Comparison of ENCODE assay signal across 8 cellular contexts in genomic region chr13:102598061-102598460, GRCh38. TPM values are rescaled to one million over a fixed set of nuclear protein-coding genes. Genes with fewer than 3 reads are reported as not detected.
DNase-seq lines count a peak whose midpoint lies in the region; ATAC-seq lines count a peak whose summit lies in the region.

No MANE protein-coding gene starts in this region.

- no peak overlapping the region for H3K27ac ChIP-seq in neuronal stem cell (replicated peaks; ENCODE audit: low read length)

- H4K91ac ChIP-seq in neuronal stem cell (ENCODE audit: low read depth, low read length, poor library complexity) = no peak overlapping the region

- H2BK5ac ChIP-seq in neuronal stem cell (ENCODE audit: low read length) = no peak overlapping the region

- H2AFZ ChIP-seq in neuronal stem cell (ENCODE audit: low read length) = no peak overlapping the region

- H2BK120ac ChIP-seq in neuronal stem cell (ENCODE audit: low read depth, low read length) = no peak overlapping the region

- peak; percentile 8 for DNase-seq in Caki2 (ENCODE audit: low read depth)
- peak; percentile 38 for DNase-seq in NAMALWA (ENCODE audit: low spot score)
- DNase-seq in neuronal stem cell (ENCODE audit: low spot score) = no peak
- no peak for DNase-seq in activated effector memory CD4-positive, alpha-beta T cell treated with anti-CD3 and anti-CD28 coated beads, Interleukin-2, amount 50 U/mL, for 16 hours
- no peak for DNase-seq in NCI-H774 (lab: John Stamatoyannopoulos, UW)

- H3K4me2 ChIP-seq in neuronal stem cell (ENCODE audit: insufficient read depth, low read length, poor library complexity, severe bottlenecking) = peak overlapping the region; percentile 45

- H3K79me1 ChIP-seq in neuronal stem cell (ENCODE audit: low read depth, low read length) = peaks cover 1% of the 10 kb centered on the region

- no peak overlapping the region for H4K8ac ChIP-seq in neuronal stem cell (ENCODE audit: low read depth, low read length)

- no peak overlapping the region for H2BK12ac ChIP-seq in neuronal stem cell (ENCODE audit: low read length)

- H3K4me3 ChIP-seq in endocrine pancreas (ENCODE audit: control insufficient read depth, insufficient read depth, low read length) (peak overlapping the region; percentile 90), neuronal stem cell (ENCODE audit: low read length in 2 of 2) (peak overlapping the region; percentile 61 to 70)

- H3K4me1 ChIP-seq in endocrine pancreas (ENCODE audit: control insufficient read depth, insufficient read depth, low read length) (peaks cover 11% of the 10 kb centered on the region), neuronal stem cell (ENCODE audit: control insufficient read depth in 2 of 2, insufficient read depth in 1 of 2, low read depth in 1 of 2, low read length in 2 of 2) (peaks cover 5 to 14% of the 10 kb centered on the region in 2 donors)

- H3K9me3 ChIP-seq in endocrine pancreas (ENCODE audit: control insufficient read depth, low read length) = no peaks in the 10 kb centered on the region
- H3K9me3 ChIP-seq in neuronal stem cell (replicated peaks in 1 of 2; ENCODE audit: control insufficient read depth in 2 of 2, insufficient read depth in 1 of 2, low read depth in 1 of 2, low read length in 2 of 2) = no peaks in the 10 kb centered on the region

- no peak overlapping the region for H3K14ac ChIP-seq in neuronal stem cell (ENCODE audit: low read length)

- H3K36me3 ChIP-seq in endocrine pancreas (ENCODE audit: control insufficient read depth, insufficient read depth, low read length) = no peaks in the 10 kb centered on the region
- peaks cover 0 to 14% of the 10 kb centered on the region in 2 donors for H3K36me3 ChIP-seq in neuronal stem cell (replicated peaks in 1 of 2; ENCODE audit: control insufficient read depth in 2 of 2, insufficient read depth in 2 of 2, low read length in 2 of 2)

- in situ Hi-C loops in Caki2 (cut with HindIII; ENCODE audit: low pct_unique_long_range_greater_than_20kb, low sequenced_read_pairs) = no loop called here

- no peak overlapping the region for H3K18ac ChIP-seq in neuronal stem cell (ENCODE audit: low read length)

- H3K23ac ChIP-seq in neuronal stem cell (ENCODE audit: low read depth, low read length, poor library complexity) = no peak overlapping the region

- no peak overlapping the region for H3K9ac ChIP-seq in endocrine pancreas (ENCODE audit: control insufficient read depth, insufficient read depth, low read length)
- no peak overlapping the region for H3K9ac ChIP-seq in neuronal stem cell (ENCODE audit: low read depth, low read length, poor library complexity)

- H2AK5ac ChIP-seq in neuronal stem cell (ENCODE audit: low read depth, low read length) = no peak overlapping the region

- H3K27me3 ChIP-seq in endocrine pancreas (ENCODE audit: control insufficient read depth, insufficient read depth, low read length) (no peaks in the 10 kb centered on the region), neuronal stem cell (ENCODE audit: control insufficient read depth in 3 of 3, insufficient read depth in 3 of 3, low read depth in 1 of 3, low read length in 3 of 3) (no peaks in the 10 kb centered on the region)

- no peak overlapping the region for H2BK15ac ChIP-seq in neuronal stem cell (ENCODE audit: low read length)

- H3K4ac ChIP-seq in neuronal stem cell (ENCODE audit: low read length) = no peak overlapping the region

- ATAC-seq in GM21786 (IDR thresholded peaks at IDR 0.05; ENCODE audit: unreplicated experiment) (no peak), GM21576 (IDR thresholded peaks at IDR 0.05; ENCODE audit: unreplicated experiment) (no peak)

- WGBS in neuronal stem cell (ENCODE audit: extremely low coverage in 2 of 2, insufficient read length in 2 of 2, insufficient replicate concordance in 1 of 2), 2 donors = no CpG with 5 or more reads among the region's 6 CpGs

RNA-seq across cellular contexts. Expression of gene TPP2, which starts 1.3 kb away (rescaled TPM):
- 18.7 and 19.5 TPM in 2 replicates for total RNA-seq in Caki2 (2014; rRNA removed; shearing (Covaris generic); ENCODE audit: low replicate concordance)
- polyA plus RNA-seq in neuronal stem cell (2013, experiment 1 of 2) = 29.8 TPM
- 30.2 TPM for polyA plus RNA-seq in neuronal stem cell (2013, experiment 2 of 2)

Comparison
In these comparisons a context has a peak if more than half of its experiments do, and no peak if none do; other contexts are left out.
1. DNase-seq: peak in Caki2 (single experiment) and NAMALWA (single experiment); none in neuronal stem cell (single experiment), activated effector memory CD4-positive, alpha-beta T cell treated with anti-CD3 and anti-CD28 coated beads, Interleukin-2, amount 50 U/mL, for 16 hours (single experiment) and NCI-H774 (single experiment).